Comparison of ENCODE assay signal across 22 cellular contexts in the genomic region with DNA sequence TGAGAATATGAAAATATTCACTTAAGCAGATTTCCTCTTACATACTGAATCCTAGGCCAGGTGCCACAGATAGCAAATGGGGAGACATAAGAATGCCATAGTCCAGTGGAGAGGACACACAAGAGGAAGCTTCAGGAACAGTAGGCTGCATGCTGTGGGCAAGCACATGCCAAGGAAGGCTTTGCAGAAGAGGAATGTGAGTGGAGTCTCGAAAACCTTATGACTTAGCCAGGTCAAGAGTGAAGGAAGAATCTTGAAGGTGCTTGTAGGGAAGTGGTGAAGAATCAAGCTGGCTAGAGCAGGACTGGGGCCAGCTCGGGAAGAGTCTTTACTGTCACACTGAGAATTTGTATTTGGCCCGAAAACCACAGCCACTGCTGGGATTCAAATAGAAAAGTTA.
"Had no signal": no experiment of that assay in that cellular context is flagged by ENCODE, and none has a peak within 500 bp of the region (broad histone marks: within the 10 kb centered on the region; RNA-seq: fewer than 3 reads in every experiment).

No MANE protein-coding gene starts in this region.

- H3K9me3 Mint-ChIP-seq: activated naive CD4-positive, alpha-beta T cell treated with anti-CD3 and anti-CD28 coated beads, Interleukin-2, amount 10 ng/mL, durations not matched to agents 7 days and 5 days; activated T-cell treated with anti-CD3 and anti-CD28 coated beads, Interleukin-2, amount 50 U/mL, for 4 hours; memory B cell; naive B cell; neural crest cell had no signal

- H3K4me1 Mint-ChIP-seq: activated naive CD4-positive, alpha-beta T cell treated with anti-CD3 and anti-CD28 coated beads, Interleukin-2, amount 10 ng/mL, durations not matched to agents 7 days and 5 days; naive B cell had no signal

- H3K27me3 ChIP-seq: esophagus muscularis mucosa, gastroesophageal sphincter, heart right ventricle, right atrium auricular region, thyroid gland, uterus had no signal

- DNase-seq: activated CD4-positive, alpha-beta T cell treated with anti-CD3 and anti-CD28 coated beads, Interleukin-2, amount 50 U/mL, for 1 hour; activated CD4-positive, CD25-positive, alpha-beta regulatory T cell; activated CD8-positive, alpha-beta memory T cell treated with anti-CD3 and anti-CD28 coated beads, Interleukin-2, amount 50 U/mL, for 4 hours; activated effector memory CD4-positive, alpha-beta T cell treated with Interleukin-2 at 50 U/mL for 16 hours; activated naive CD4-positive, alpha-beta T cell treated with anti-CD3 and anti-CD28 coated beads, Interleukin-2, amount 10 ng/mL, durations not matched to agents 7 days and 5 days; activated T-cell treated with anti-CD3 and anti-CD28 coated beads, Interleukin-2, amount 50 U/mL, for 4 hours; cerebellar nuclear complex; effector CD8-positive, alpha-beta T cell; heart right ventricle; mucosa of descending colon; naive B cell; stimulated activated CD4-positive, alpha-beta T cell treated with anti-CD3 and anti-CD28 coated beads, Interleukin-12 subunit alpha, Interleukin-12 subunit beta, amount 100 ng/mL, for 4 hours; stimulated activated CD4-positive, alpha-beta T cell treated with anti-CD3 and anti-CD28 coated beads, Interleukin-1b, Interleukin-23, amount 100 ng/mL, for 48 hours; stimulated activated naive CD4-positive, alpha-beta T cell treated with Interleukin-2 at 50 U/mL for 16 hours; uterus had no signal

- ATAC-seq: activated T-cell treated with anti-CD3 and anti-CD28 coated beads, Interleukin-2, amount 50 U/mL, for 4 hours; gastroesophageal sphincter; heart right ventricle; mucosa of descending colon had no signal

- H3K27ac Mint-ChIP-seq: activated naive CD4-positive, alpha-beta T cell treated with anti-CD3 and anti-CD28 coated beads, Interleukin-2, amount 10 ng/mL, durations not matched to agents 7 days and 5 days; memory B cell had no signal

- H3K27ac ChIP-seq: esophagus muscularis mucosa, gastroesophageal sphincter, heart right ventricle, prostate gland, right atrium auricular region, thyroid gland, uterus had no signal

- H3K4me3 ChIP-seq: esophagus muscularis mucosa, gastroesophageal sphincter, heart right ventricle, mucosa of descending colon, prostate gland, right atrium auricular region, thyroid gland, uterus had no signal

- H3K36me3 Mint-ChIP-seq: activated naive CD4-positive, alpha-beta T cell treated with anti-CD3 and anti-CD28 coated beads, Interleukin-2, amount 10 ng/mL, durations not matched to agents 7 days and 5 days; naive B cell had no signal

- H3K4me3 Mint-ChIP-seq: activated naive CD4-positive, alpha-beta T cell treated with anti-CD3 and anti-CD28 coated beads, Interleukin-2, amount 10 ng/mL, durations not matched to agents 7 days and 5 days; activated T-cell treated with anti-CD3 and anti-CD28 coated beads, Interleukin-2, amount 50 U/mL, for 4 hours; memory B cell; naive B cell; neural crest cell had no signal

- H3K36me3 ChIP-seq: esophagus muscularis mucosa, prostate gland, right atrium auricular region, thyroid gland, uterus had no signal

- H3K9me3 ChIP-seq: esophagus muscularis mucosa, gastroesophageal sphincter, heart right ventricle, mucosa of descending colon, prostate gland, right atrium auricular region, thyroid gland, uterus had no signal

- H3K27me3 Mint-ChIP-seq: activated naive CD4-positive, alpha-beta T cell treated with anti-CD3 and anti-CD28 coated beads, Interleukin-2, amount 10 ng/mL, durations not matched to agents 7 days and 5 days; memory B cell; naive B cell had no signal

- H3K4me1 ChIP-seq: prostate gland, right atrium auricular region, uterus had no signal
